In the genomic region with DNA sequence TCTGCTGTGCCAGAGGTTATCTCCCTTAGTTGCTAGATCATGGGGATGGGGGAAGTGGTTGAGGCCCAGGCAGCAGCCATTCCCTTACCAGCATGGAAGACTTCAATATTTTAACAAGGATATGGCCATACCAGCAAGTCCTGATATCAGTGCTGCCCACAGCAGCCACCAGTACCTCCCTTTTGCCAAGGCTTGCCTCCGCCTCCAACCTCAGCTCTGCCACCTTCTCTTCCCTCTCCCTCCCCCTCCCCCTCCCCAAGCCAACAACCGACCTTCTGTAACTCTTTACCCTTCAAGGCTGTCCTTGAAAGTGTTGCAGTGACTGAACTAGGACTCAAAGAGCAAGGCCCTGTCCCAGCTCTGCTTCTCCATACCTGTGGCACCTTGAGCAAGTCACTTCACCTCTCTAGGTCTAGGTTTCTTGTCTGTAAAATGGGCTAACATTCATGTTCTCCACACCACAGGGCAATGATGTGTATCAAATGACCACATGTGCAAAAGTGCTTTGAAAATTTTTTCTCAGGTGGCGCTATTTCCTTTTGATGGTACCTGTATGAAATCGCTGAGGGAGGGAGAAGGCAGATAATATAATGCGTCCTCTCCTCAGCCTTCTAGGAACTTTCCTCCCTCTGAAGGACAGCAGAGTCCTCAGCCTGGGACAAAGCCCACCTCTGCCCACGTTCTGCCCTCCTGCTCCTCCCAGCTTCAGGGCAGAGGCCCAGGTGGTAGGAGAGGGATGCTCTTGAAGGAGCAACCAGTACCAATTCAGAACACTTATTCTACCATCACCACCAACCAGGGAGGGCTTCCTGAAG, we compare ENCODE assay signal across 13 cellular contexts. TPM values are rescaled to one million over a fixed set of nuclear protein-coding genes. Genes with fewer than 3 reads are reported as not detected.
DNase-seq lines count a peak whose midpoint lies in the region; ATAC-seq and TF ChIP-seq lines count a peak whose summit lies in the region.
"Had no signal": no experiment of that assay in that cellular context is flagged by ENCODE, and none has a peak within 500 bp of the region (broad histone marks: within the 10 kb centered on the region; RNA-seq: fewer than 3 reads in every experiment).

No MANE protein-coding gene starts in this region.

- peak overlapping the region in 5 of 8 donors; percentile 9 to 33 (median 31) for H3K4me3 Mint-ChIP-seq in CD4-positive, alpha-beta memory T cell
- peak overlapping the region; percentile 65 for H3K4me3 Mint-ChIP-seq in central memory CD8-positive, alpha-beta T cell

- POLR2A ChIA-PET in CD4-positive, alpha-beta memory T cell (lab: Charles Lee; ENCODE audit: partially characterized antibody): interaction anchor here (1.2 to 3.3 kb wide), 6 partner anchors 10 to 213 kb away, joined by 3 to 19 read pairs (median 6); partner anchors contain the start of gene VAMP1

- no peak for TF ChIP-seq CTCF in osteoblast (IDR thresholded peaks at IDR 0.05; ENCODE audit: extremely low read depth, low read depth, low read length)

- peaks cover 20% of the 10 kb centered on the region for H4K20me1 ChIP-seq in osteoblast (ENCODE audit: insufficient read depth, low read length)

- H3K36me3 ChIP-seq in CD4-positive, alpha-beta memory T cell (ENCODE audit: insufficient read depth, low read length): peaks cover 25% of the 10 kb centered on the region
- H3K36me3 ChIP-seq in NT2/D1 (ENCODE audit: insufficient read depth, insufficient read length, low read length) (peaks cover 54% of the 10 kb centered on the region), osteoblast (ENCODE audit: insufficient read depth, low read length) (peaks cover 48% of the 10 kb centered on the region)

- no peaks in the 10 kb centered on the region for H3K27me3 ChIP-seq in CD4-positive, alpha-beta memory T cell (ENCODE audit: insufficient read depth, low read length)
- H3K27me3 ChIP-seq in NT2/D1 (ENCODE audit: insufficient read depth, insufficient read length) (no peaks in the 10 kb centered on the region), osteoblast (ENCODE audit: insufficient read depth, low read length) (no peaks in the 10 kb centered on the region)
- H3K27me3 ChIP-seq: brain microvascular endothelial cell had no signal

- peak in 1 of 5 donors; percentile 31 for DNase-seq in CD4-positive, alpha-beta memory T cell
- no peak for DNase-seq in NT2/D1 (ENCODE audit: low read depth, low spot score)
- no peak for DNase-seq in central memory CD8-positive, alpha-beta T cell (ENCODE audit: low spot score in 2 of 2)
- peak; percentile 76 for DNase-seq in osteoblast (ENCODE audit: insufficient read length, low spot score, missing footprints)
- DNase-seq in D341Med (ENCODE audit: low spot score): no peak
- no peak for DNase-seq in stimulated activated CD4-positive, alpha-beta T cell treated with anti-CD3 and anti-CD28 coated beads, Interleukin-4, amount 100 ng/mL, for 1 hour
- no peak for DNase-seq in DMS 273 treated with DMSO at 0.1 percent for 48 hours (lab: John Stamatoyannopoulos, UW)
- no peak for DNase-seq in effector CD8-positive, alpha-beta T cell (lab: John Stamatoyannopoulos, UW)
- DNase-seq: activated CD4-positive, alpha-beta T cell treated with anti-CD3 and anti-CD28 coated beads, Interleukin-2, amount 50 U/mL, for 1 hour; brain microvascular endothelial cell; DMS53; NCI-H187 treated with DMSO at 0.1 percent for 48 hours had no signal

- H3K36me3 Mint-ChIP-seq in CD4-positive, alpha-beta memory T cell: peaks cover 7 to 26% of the 10 kb centered on the region in 2 donors
- peaks cover 26% of the 10 kb centered on the region for H3K36me3 Mint-ChIP-seq in central memory CD8-positive, alpha-beta T cell (ENCODE audit: insufficient read depth)

- no peaks in the 10 kb centered on the region for H3K9me3 Mint-ChIP-seq in CD4-positive, alpha-beta memory T cell
- no peaks in the 10 kb centered on the region for H3K9me3 Mint-ChIP-seq in central memory CD8-positive, alpha-beta T cell

- H3K9ac ChIP-seq in NT2/D1 (ENCODE audit: insufficient read length, low read depth): peak overlapping the region; percentile 71

- H3K4me2 ChIP-seq in osteoblast (ENCODE audit: insufficient read depth, low read length): no peak overlapping the region

- intact Hi-C loops in CD4-positive, alpha-beta memory T cell (cut with micrococcal nuclease): no loop called here

- peaks cover 28% of the 10 kb centered on the region for H3K4me1 ChIP-seq in CD4-positive, alpha-beta memory T cell (ENCODE audit: insufficient read depth, low read length)
- H3K4me1 ChIP-seq in NT2/D1 (ENCODE audit: insufficient read depth, insufficient read length) (peaks cover 46% of the 10 kb centered on the region), osteoblast (ENCODE audit: insufficient read depth, low read length) (peaks cover 40% of the 10 kb centered on the region)

- no peak for ATAC-seq in central memory CD8-positive, alpha-beta T cell (replicated peaks; ENCODE audit: extremely low read depth, poor library complexity, severe bottlenecking)

- H3K4me1 Mint-ChIP-seq in CD4-positive, alpha-beta memory T cell: peaks cover 22 to 49% (median 30%) of the 10 kb centered on the region in 4 donors
- peaks cover 45% of the 10 kb centered on the region for H3K4me1 Mint-ChIP-seq in central memory CD8-positive, alpha-beta T cell

- H3K4me3 ChIP-seq in CD4-positive, alpha-beta memory T cell (ENCODE audit: low read length in 2 of 2): no peak overlapping the region
- H3K4me3 ChIP-seq in NT2/D1 (ENCODE audit: insufficient read length, low read depth): no peak overlapping the region
- no peak overlapping the region for H3K4me3 ChIP-seq in osteoblast (ENCODE audit: insufficient read depth, low read length)

- no peaks in the 10 kb centered on the region for H3K27me3 Mint-ChIP-seq in CD4-positive, alpha-beta memory T cell
- H3K27me3 Mint-ChIP-seq in central memory CD8-positive, alpha-beta T cell: no peaks in the 10 kb centered on the region

- H3K79me2 ChIP-seq in osteoblast (ENCODE audit: insufficient read depth, low read length): peaks cover 26% of the 10 kb centered on the region

- CTCF ChIA-PET in CD4-positive, alpha-beta memory T cell (lab: Charles Lee; ENCODE audit: partially characterized antibody): interaction anchor here (0.6 to 3.0 kb wide), 8 partner anchors 10 to 233 kb away, joined by 3 to 17 read pairs (median 5); partner anchors contain the start of gene TNFRSF1A

- H3K9me3 ChIP-seq in CD4-positive, alpha-beta memory T cell (ENCODE audit: control insufficient read depth in 1 of 2, low read length in 2 of 2): no peaks in the 10 kb centered on the region
- no peaks in the 10 kb centered on the region for H3K9me3 ChIP-seq in NT2/D1 (ENCODE audit: insufficient read depth, low read length)
- no peaks in the 10 kb centered on the region for H3K9me3 ChIP-seq in osteoblast (ENCODE audit: low read depth, low read length)

- no peak overlapping the region for H3K27ac ChIP-seq in CD4-positive, alpha-beta memory T cell (ENCODE audit: low read depth, low read length)
- peak overlapping the region; percentile 52 for H3K27ac ChIP-seq in osteoblast (ENCODE audit: low read depth, low read length)
- H3K27ac ChIP-seq: brain microvascular endothelial cell had no signal

- H2AFZ ChIP-seq in osteoblast (ENCODE audit: low read length): no peak overlapping the region

- peak overlapping the region; percentile 48 to 84 (median 80) for H3K27ac Mint-ChIP-seq in CD4-positive, alpha-beta memory T cell
- peak overlapping the region; percentile 90 for H3K27ac Mint-ChIP-seq in central memory CD8-positive, alpha-beta T cell (ENCODE audit: low read depth)

RNA-seq across cellular contexts. Expression of gene PLEKHG6, which starts 14.7 kb away (rescaled TPM):
- total RNA-seq in CD4-positive, alpha-beta memory T cell: not detected
- under 1 TPM in 1 of 2 donors, not detected in 1; 0.22 TPM for polyA plus RNA-seq in CD4-positive, alpha-beta memory T cell
- not detected in 2 replicates for total RNA-seq in osteoblast
- total RNA-seq: glomerular endothelial cell had no signal

RNA-seq across cellular contexts. Expression of gene TNFRSF1A, which starts 16.7 kb away (rescaled TPM):
- 10 to 100 TPM; 80.7 to 86.7 TPM for total RNA-seq in CD4-positive, alpha-beta memory T cell
- polyA plus RNA-seq in CD4-positive, alpha-beta memory T cell: 10 to 100 TPM; 14.5 to 36.4 TPM
- 228 and 255 TPM in 2 replicates for total RNA-seq in osteoblast

RNA-seq across cellular contexts. Expression of gene SCNN1A, which starts 50.2 kb away (rescaled TPM):
- 1 to 10 TPM in 1 of 2 experiments, under 1 TPM in 1; 0.67 to 1.3 TPM for total RNA-seq in CD4-positive, alpha-beta memory T cell
- polyA plus RNA-seq in CD4-positive, alpha-beta memory T cell: under 1 TPM; 0.24 to 0.53 TPM
- under 0.01 and 0.36 TPM in 2 replicates for total RNA-seq in osteoblast
- total RNA-seq: glomerular endothelial cell had no signal

RNA-seq across cellular contexts. Expression of gene LTBR, which starts 58.8 kb away (rescaled TPM):
- total RNA-seq in CD4-positive, alpha-beta memory T cell: 1 to 10 TPM; 1.1 to 1.3 TPM
- polyA plus RNA-seq in CD4-positive, alpha-beta memory T cell: not detected
- total RNA-seq in osteoblast: 110 and 121 TPM in 2 replicates
